Comparison of ENCODE assay signal across 8 cellular contexts in the genomic region with DNA sequence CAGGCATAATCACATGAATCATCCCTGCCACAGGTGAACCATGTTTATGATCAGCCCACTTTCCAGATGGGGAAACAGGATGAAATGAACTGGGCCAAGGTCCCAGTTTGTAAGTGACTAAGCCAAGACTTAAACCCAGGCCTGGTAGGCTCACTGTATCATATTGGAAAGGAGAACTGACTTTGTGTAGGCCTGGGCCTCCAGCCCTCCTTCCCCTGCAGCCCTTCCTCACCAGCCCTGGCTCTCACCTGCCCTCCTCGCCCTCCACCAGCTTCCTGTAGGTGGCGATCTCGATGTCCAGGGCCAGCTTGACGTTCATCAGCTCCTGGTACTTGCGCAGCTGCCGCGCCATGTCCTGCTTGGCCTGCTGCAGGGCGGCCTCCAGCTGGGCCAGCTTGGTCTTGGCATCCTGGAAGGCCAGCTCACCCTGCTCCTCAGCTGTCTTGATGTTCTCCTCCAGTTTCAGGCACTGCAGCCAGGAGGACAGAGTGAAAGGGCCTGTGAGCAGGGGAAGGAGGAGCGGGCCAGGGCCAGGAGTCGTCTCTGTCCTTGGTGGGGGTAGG. TPM values are rescaled to one million over a fixed set of nuclear protein-coding genes. Genes with fewer than 3 reads are reported as not detected.
A peak's percentile ranks its signal among the peaks of the same experiment; 100 is the strongest.
DNase-seq lines count a peak whose midpoint lies in the region; ATAC-seq, FAIRE-seq and TF ChIP-seq lines count a peak whose summit lies in the region.

No MANE protein-coding gene starts in this region.

- H3K4me3 Mint-ChIP-seq in stimulated activated effector memory CD8-positive, alpha-beta T cell treated with anti-CD3 and anti-CD28 coated beads, Interleukin-12 subunit alpha, Interleukin-12 subunit beta, amount 100 ng/mL, for 72 hours: no peak overlapping the region

- peaks cover 7% of the 10 kb centered on the region for H3K27me3 ChIP-seq in DND-41 (ENCODE audit: insufficient read depth, low read length, poor library complexity)
- H3K27me3 ChIP-seq in WERI-Rb-1 (ENCODE audit: insufficient read depth, low read depth, severe bottlenecking): no peaks in the 10 kb centered on the region
- peaks cover 0 to 2% of the 10 kb centered on the region in 2 experiments; a peak in 2 of 5 replicates for H3K27me3 ChIP-seq in HepG2 (ENCODE audit: control insufficient read depth in 1 of 2, insufficient read depth in 2 of 2, low read length in 2 of 2)

- DNase-seq in DND-41 (peak; percentile 20), HT-29 (ENCODE audit: low spot score) (peak; percentile 63), WERI-Rb-1 (peak; percentile 82), HepG2 (ENCODE audit: low spot score) (peak; percentile 39), cerebellum (ENCODE audit: low spot score) (no peak), HuH-7.5 (ENCODE audit: low spot score) (no peak), NCI-H2171 treated with DMSO at 0.1 percent for 48 hours (lab: John Stamatoyannopoulos, UW) (no peak)
- no peak for DNase-seq in stimulated activated effector memory CD8-positive, alpha-beta T cell treated with anti-CD3 and anti-CD28 coated beads, Interleukin-12 subunit alpha, Interleukin-12 subunit beta, amount 100 ng/mL, for 72 hours (ENCODE audit: low spot score in 2 of 2)

- no peaks in the 10 kb centered on the region for H3K4me1 Mint-ChIP-seq in stimulated activated effector memory CD8-positive, alpha-beta T cell treated with anti-CD3 and anti-CD28 coated beads, Interleukin-12 subunit alpha, Interleukin-12 subunit beta, amount 100 ng/mL, for 72 hours

- no peak overlapping the region for H3K4me3 ChIP-seq in DND-41 (ENCODE audit: low read depth in 1 of 2, low read length in 2 of 2)
- H3K4me3 ChIP-seq in WERI-Rb-1 (ENCODE audit: low read depth, low read length): no peak overlapping the region
- H3K4me3 ChIP-seq in HepG2 (replicated peaks in 1 of 3; ENCODE audit: insufficient read depth in 1 of 3, low read depth in 2 of 3, low read length in 3 of 3): no peak overlapping the region

- POLR2A ChIA-PET in HepG2 (lab: Yijun Ruan, JAX): no interaction called here

- no peak overlapping the region for H3K27ac Mint-ChIP-seq in stimulated activated effector memory CD8-positive, alpha-beta T cell treated with anti-CD3 and anti-CD28 coated beads, Interleukin-12 subunit alpha, Interleukin-12 subunit beta, amount 100 ng/mL, for 72 hours

- H4K20me1 ChIP-seq in DND-41 (ENCODE audit: insufficient read depth, low read length) (no peaks in the 10 kb centered on the region), HepG2 (ENCODE audit: insufficient read depth, low read length) (no peaks in the 10 kb centered on the region)

- TF ChIP-seq RAD21 in HepG2 (CRISPR knock-in tag; IDR thresholded peaks at IDR 0.05): peak; percentile 35; the same call in 1 of the 2 replicates

- no peak for TF ChIP-seq POLR2A in HepG2 (IDR thresholded peaks at IDR 0.05; ENCODE audit: insufficient read depth in 1 of 2, low read depth in 2 of 2, low read length in 2 of 2)

- H3K9me3 ChIP-seq in DND-41 (ENCODE audit: insufficient read depth, low read length, severe bottlenecking) (no peaks in the 10 kb centered on the region), WERI-Rb-1 (ENCODE audit: severe bottlenecking) (peaks cover 5% of the 10 kb centered on the region), HepG2 (ENCODE audit: low read length) (no peaks in the 10 kb centered on the region)

- H3K4me1 ChIP-seq in DND-41 (ENCODE audit: insufficient read depth, low read length) (no peaks in the 10 kb centered on the region), HepG2 (ENCODE audit: insufficient read depth, low read length) (peaks cover 18% of the 10 kb centered on the region)

- H3K4me2 ChIP-seq in DND-41 (ENCODE audit: insufficient read depth, low read length) (no peak overlapping the region), HepG2 (ENCODE audit: low read depth, low read length) (no peak overlapping the region)

- intact Hi-C loops in HepG2 (cut with micrococcal nuclease; ENCODE audit: unreplicated experiment): no loop called here

- FAIRE-seq in HepG2 (lab: Jason Lieb, UNC): peak; percentile 72

- 29% methylated on average over 8 of the region's 10 CpGs for WGBS in HepG2 (ENCODE audit: low lambda C conversion rate)

- TF ChIP-seq EP300 in HepG2 (IDR thresholded peaks at IDR 0.05; ENCODE audit: low read depth in 2 of 2, low read length in 2 of 2): no peak
- TF ChIP-seq EP300 in HepG2 (CRISPR knock-in tag; IDR thresholded peaks at IDR 0.05; ENCODE audit: borderline replicate concordance): no peak

- no TSS peak for BruUV-seq in HepG2 (replicated peaks; lab: Mats Ljungman, UMichigan)

- TF ChIP-seq CTCF in DND-41 (IDR thresholded peaks at IDR 0.05; ENCODE audit: borderline replicate concordance, extremely low read depth, low read length, poor library complexity, severe bottlenecking) (peak; percentile 55), WERI-Rb-1 (IDR thresholded peaks at IDR 0.05; ENCODE audit: low read depth, low read length) (peak; percentile 83), HepG2 (CRISPR knock-in tag; IDR thresholded peaks at IDR 0.05) (peak; percentile 64)

- ATAC-seq in DND-41 (ENCODE audit: insufficient read depth, low read depth) (no peak), HepG2 (peak; percentile 70)
- no peak for ATAC-seq in stimulated activated effector memory CD8-positive, alpha-beta T cell treated with anti-CD3 and anti-CD28 coated beads, Interleukin-12 subunit alpha, Interleukin-12 subunit beta, amount 100 ng/mL, for 72 hours

- H3K36me3 ChIP-seq in DND-41 (ENCODE audit: insufficient read depth, low read length) (no peaks in the 10 kb centered on the region), WERI-Rb-1 (no peaks in the 10 kb centered on the region), HepG2 (replicated peaks in 1 of 2; ENCODE audit: control insufficient read depth in 1 of 2, insufficient read depth in 2 of 2, low read length in 2 of 2) (no peaks in the 10 kb centered on the region)

- no peak overlapping the region for H3K27ac ChIP-seq in DND-41 (ENCODE audit: low read length)
- no peak overlapping the region for H3K27ac ChIP-seq in WERI-Rb-1
- no peak overlapping the region for H3K27ac ChIP-seq in HepG2 (ENCODE audit: extremely low read length, insufficient read depth, low read length)

- no peak overlapping the region for H3K9ac ChIP-seq in DND-41 (ENCODE audit: low read depth, low read length)
- H3K9ac ChIP-seq in HepG2 (ENCODE audit: insufficient read depth, low read depth, low read length): no peak overlapping the region

- H3K9me3 Mint-ChIP-seq in stimulated activated effector memory CD8-positive, alpha-beta T cell treated with anti-CD3 and anti-CD28 coated beads, Interleukin-12 subunit alpha, Interleukin-12 subunit beta, amount 100 ng/mL, for 72 hours: no peaks in the 10 kb centered on the region

- H3K79me2 ChIP-seq in DND-41 (ENCODE audit: insufficient read depth, low read length) (no peaks in the 10 kb centered on the region), HepG2 (ENCODE audit: insufficient read depth, low read length) (no peaks in the 10 kb centered on the region)

- no peaks in the 10 kb centered on the region for H3K36me3 Mint-ChIP-seq in stimulated activated effector memory CD8-positive, alpha-beta T cell treated with anti-CD3 and anti-CD28 coated beads, Interleukin-12 subunit alpha, Interleukin-12 subunit beta, amount 100 ng/mL, for 72 hours

- CTCF ChIA-PET in HepG2 (lab: Yijun Ruan, JAX; ENCODE audit: low intra/inter-chr PET ratio, low total read pairs): interaction anchor here (1.7 to 1.9 kb wide), 2 partner anchors 41 to 155 kb away, joined by 5 to 15 read pairs; no protein-coding TSS in a partner anchor

- H2AFZ ChIP-seq in DND-41 (ENCODE audit: low read depth, low read length): no peak overlapping the region
- H2AFZ ChIP-seq in HepG2 (ENCODE audit: low read length): no peak overlapping the region

- in situ Hi-C loops in HepG2 (cut with HindIII; ENCODE audit: extremely low pct_ligation_motif_present, low pct_unique_long_range_greater_than_20kb): no loop called here

TF ChIP-seq in HepG2, 621 proteins besides CTCF, POLR2A, EP300 and RAD21 (continues in another document):
- TF ChIP-seq BORCS8-MEF2B (CRISPR knock-in tag; IDR thresholded peaks at IDR 0.05) (no peak), SP1 (IDR thresholded peaks at IDR 0.05) (no peak), SP1 (CRISPR knock-in tag; IDR thresholded peaks at IDR 0.05) (no peak), XRCC5 (optimal IDR thresholded peaks at IDR 0.05; ENCODE audit: low read length) (peak; percentile 56)

RNA-seq across cellular contexts. Expression of gene KRT80, which starts 19.8 kb away (rescaled TPM):
- 24.7 and 27.0 TPM in 2 replicates for total RNA-seq in HT-29 (2014; rRNA removed; shearing (Covaris generic))
- total RNA-seq in HepG2 (2016; rRNA removed; fragmentation: Illumina TruSeq; extraction: Trizol) (0.27 and 0.58 TPM in 2 replicates), cerebellum (not detected)
- 0.10 TPM in 1 of 2 replicates, not detected in the other for total RNA-seq in HepG2 (2016; cell fraction: cytosol; rRNA removed; fragmentation: Illumina TruSeq; extraction: Trizol; ENCODE audit: low read depth)
- total RNA-seq in HepG2 (2016; cell fraction: insoluble cytoplasmic fraction; rRNA removed; fragmentation: Illumina TruSeq; extraction: Trizol): 0.37 and 0.39 TPM in 2 replicates
- 0.34 and 0.38 TPM in 2 replicates for total RNA-seq in HepG2 (2016; cell fraction: membrane; rRNA removed; fragmentation: Illumina TruSeq; extraction: Trizol)
- 0.41 and 0.53 TPM in 2 replicates for total RNA-seq in HepG2 (2016; cell fraction: nucleus; rRNA removed; fragmentation: Illumina TruSeq; extraction: Trizol)
- polyA plus RNA-seq in HepG2 (2011; rRNA removed): 0.53 and 0.76 TPM in 2 replicates
- 0.43 and 0.69 TPM in 2 replicates for polyA plus RNA-seq in HepG2 (2011; cell fraction: cytosol; rRNA removed)
- polyA plus RNA-seq in HepG2 (2011; cell fraction: nucleus; rRNA removed): 0.71 and 0.74 TPM in 2 replicates
- 0.08 and 0.25 TPM in 2 replicates for polyA plus RNA-seq in HepG2 (2012)
- 0.09 and 0.11 TPM in 2 replicates for polyA plus RNA-seq in HepG2 (2016; cell fraction: cytosol; fragmentation: Illumina TruSeq; extraction: Trizol; ENCODE audit: low read depth)
- polyA plus RNA-seq in HepG2 (2016; cell fraction: insoluble cytoplasmic fraction; fragmentation: Illumina TruSeq; extraction: Trizol; ENCODE audit: low read depth): 0.62 and 0.85 TPM in 2 replicates
- 0.37 and 0.48 TPM in 2 replicates for polyA plus RNA-seq in HepG2 (2016; cell fraction: membrane; fragmentation: Illumina TruSeq; extraction: Trizol; ENCODE audit: low read depth)
- polyA plus RNA-seq in HepG2 (2016; cell fraction: nucleus; fragmentation: Illumina TruSeq; extraction: Trizol; ENCODE audit: insufficient read depth, low read depth): 0.92 and 1.2 TPM in 2 replicates
- polyA minus RNA-seq in HepG2 (2011; rRNA and poly(A)+ RNA removed; ENCODE audit: low replicate concordance): 1.4 and 134 TPM in 2 replicates
- polyA minus RNA-seq in HepG2 (2011; cell fraction: cytosol; rRNA and poly(A)+ RNA removed): 0.70 and 1.1 TPM in 2 replicates
- polyA minus RNA-seq in HepG2 (2011; cell fraction: nucleus; rRNA and poly(A)+ RNA removed): 0.26 and 0.62 TPM in 2 replicates

Comparison
In these comparisons a context has a peak if more than half of its experiments do, and no peak if none do; other contexts are left out.
1. DNase-seq: peak in DND-41 (single experiment), HT-29 (single experiment), WERI-Rb-1 (single experiment) and HepG2 (single experiment); none in cerebellum (single experiment), HuH-7.5 (single experiment), NCI-H2171 treated with DMSO at 0.1 percent for 48 hours (single experiment) and stimulated activated effector memory CD8-positive, alpha-beta T cell treated with anti-CD3 and anti-CD28 coated beads, Interleukin-12 subunit alpha, Interleukin-12 subunit beta, amount 100 ng/mL, for 72 hours (0 of 2).
2. RNA of gene KRT80, which starts 19.8 kb away (total RNA-seq): 24.7 to 27.0 TPM in HT-29; 0.10 to 0.58 TPM in HepG2 and not detected in cerebellum (single experiment); every median in the first group is over 10 times any median in the second.
3. Peak in every context shown above with its lines, with median percentiles within 50 percentile points of each other: CTCF ChIP-seq.